In genomic region chrX:141314441-141314840, GRCh38 we compare ENCODE assay signal across 16 cellular contexts.
DNase-seq lines count a peak whose midpoint lies in the region; ATAC-seq and TF ChIP-seq lines count a peak whose summit lies in the region.
"Had no signal": no experiment of that assay in that cellular context is flagged by ENCODE, and none has a peak within 500 bp of the region (broad histone marks: within the 10 kb centered on the region; RNA-seq: fewer than 3 reads in every experiment).

No MANE protein-coding gene starts in this region.

- H3K9me3 ChIP-seq in IMR-90 (ENCODE audit: control insufficient read depth, insufficient read depth, low read length) (no peaks in the 10 kb centered on the region), adipocyte (ENCODE audit: control insufficient read depth, low read length) (no peaks in the 10 kb centered on the region), fibroblast of lung (ENCODE audit: control insufficient read depth, insufficient read depth, low read depth, low read length) (no peaks in the 10 kb centered on the region), neuronal stem cell (replicated peaks in 1 of 2; ENCODE audit: control insufficient read depth in 2 of 2, insufficient read depth in 1 of 2, low read depth in 1 of 2, low read length in 2 of 2) (no peaks in the 10 kb centered on the region)

- dilution Hi-C loops in IMR-90 (cut with HindIII; ENCODE audit: low sequenced_read_pairs, unreplicated experiment): no loop called here

- H2AK9ac ChIP-seq in IMR-90 (replicated peaks; ENCODE audit: low read depth, low read length, poor library complexity): no peak overlapping the region

- H3K4ac ChIP-seq in IMR-90 (ENCODE audit: low read depth, low read length): no peak overlapping the region
- H3K4ac ChIP-seq in neuronal stem cell (ENCODE audit: low read length): no peak overlapping the region

- no peak for ATAC-seq in IMR-90 (ENCODE audit: low read depth)
- ATAC-seq: HCT116, K562 had no signal

- H2BK5ac ChIP-seq in IMR-90 (ENCODE audit: low read depth, low read length, poor library complexity, severe bottlenecking) (no peak overlapping the region), neuronal stem cell (ENCODE audit: low read length) (no peak overlapping the region)

- H4K8ac ChIP-seq in IMR-90 (ENCODE audit: low read depth in 2 of 2, low read length in 2 of 2) (no peak overlapping the region), neuronal stem cell (ENCODE audit: low read depth, low read length) (no peak overlapping the region)

- no peaks in the 10 kb centered on the region for H3K36me3 ChIP-seq in IMR-90 (ENCODE audit: control insufficient read depth, insufficient read depth, low read length)
- H3K36me3 ChIP-seq in adipocyte (ENCODE audit: control insufficient read depth, insufficient read depth, low read length, severe bottlenecking): no peaks in the 10 kb centered on the region
- no peaks in the 10 kb centered on the region for H3K36me3 ChIP-seq in fibroblast of lung (ENCODE audit: control insufficient read depth, insufficient read depth, low read length)
- no peaks in the 10 kb centered on the region for H3K36me3 ChIP-seq in neuronal stem cell (replicated peaks in 1 of 2; ENCODE audit: control insufficient read depth in 2 of 2, insufficient read depth in 2 of 2, low read length in 2 of 2)
- H3K36me3 ChIP-seq: BLaER1 treated with 17β-estradiol and CSF1 and Interleukin-3, amounts not matched to agents 10 nM and 100 nM had no signal

- TF ChIP-seq CTCF in IMR-90 (conservative IDR thresholded peaks at IDR 0.05; ENCODE audit: low read depth, low read length): no peak
- TF ChIP-seq CTCF in fibroblast of lung (conservative IDR thresholded peaks at IDR 0.05 in 1 of 2, IDR thresholded peaks at IDR 0.05 in 1 of 2; ENCODE audit: low read depth in 1 of 2, low read length in 2 of 2): no peak
- no peak for TF ChIP-seq CTCF in GM20000 (IDR thresholded peaks at IDR 0.05; ENCODE audit: extremely low read depth, missing control alignments)

- no peaks in the 10 kb centered on the region for H3K27me3 ChIP-seq in IMR-90 (ENCODE audit: control insufficient read depth, insufficient read depth, low read length)
- H3K27me3 ChIP-seq in adipocyte (replicated peaks; ENCODE audit: control insufficient read depth, insufficient read depth, low read length): no peaks in the 10 kb centered on the region
- no peaks in the 10 kb centered on the region for H3K27me3 ChIP-seq in fibroblast of lung (ENCODE audit: control insufficient read depth, insufficient read depth, low read length)
- H3K27me3 ChIP-seq in neuronal stem cell (ENCODE audit: control insufficient read depth in 3 of 3, insufficient read depth in 3 of 3, low read depth in 1 of 3, low read length in 3 of 3): no peaks in the 10 kb centered on the region

- no peak overlapping the region for H2AFZ ChIP-seq in IMR-90 (replicated peaks; ENCODE audit: low read length, poor library complexity)
- H2AFZ ChIP-seq in fibroblast of lung (ENCODE audit: low read length): no peak overlapping the region
- no peak overlapping the region for H2AFZ ChIP-seq in neuronal stem cell (ENCODE audit: low read length)

- H2BK15ac ChIP-seq in IMR-90 (ENCODE audit: low read depth, low read length) (no peak overlapping the region), neuronal stem cell (ENCODE audit: low read length) (no peak overlapping the region)

- DNase-seq in EH (ENCODE audit: low read depth) (peak; percentile 11), IMR-90 (peak; percentile 12), adipocyte (ENCODE audit: low read depth) (peak; percentile 9), fibroblast of lung (ENCODE audit: low read depth in 2 of 2) (peak; percentile 5 to 37), neuronal stem cell (ENCODE audit: low spot score) (no peak), putamen (ENCODE audit: low spot score) (no peak), activated gamma-delta T cell treated with Interleukin-2 at 50 U/mL for 16 hours (no peak), GM20000 (ENCODE audit: low spot score) (no peak)
- DNase-seq: NCI-H1417 treated with DMSO at 0.1 percent for 48 hours, NCI-H2029, NCI-H2171 treated with DMSO at 0.1 percent for 48 hours, NCI-H774, SHP77 had no signal

- no peak overlapping the region for H3K18ac ChIP-seq in IMR-90 (ENCODE audit: low read depth, low read length)
- H3K18ac ChIP-seq in neuronal stem cell (ENCODE audit: low read length): no peak overlapping the region

- H2BK20ac ChIP-seq in IMR-90 (ENCODE audit: low read depth, low read length): no peak overlapping the region

- CTCF ChIA-PET in IMR-90 (lab: Yijun Ruan, JAX): no interaction called here

- H4K5ac ChIP-seq in IMR-90 (ENCODE audit: low read depth, low read length): no peak overlapping the region

- H3K14ac ChIP-seq in IMR-90 (replicated peaks; ENCODE audit: low read depth, low read length) (no peak overlapping the region), neuronal stem cell (ENCODE audit: low read length) (no peak overlapping the region)

- H2BK120ac ChIP-seq in IMR-90 (ENCODE audit: low read depth, low read length) (no peak overlapping the region), neuronal stem cell (ENCODE audit: low read depth, low read length) (no peak overlapping the region)

- H4K20me1 ChIP-seq in IMR-90 (ENCODE audit: insufficient read depth, low read length) (no peaks in the 10 kb centered on the region), fibroblast of lung (ENCODE audit: control insufficient read depth, extremely low read depth, insufficient read depth, low read length) (no peaks in the 10 kb centered on the region)
- H4K20me1 ChIP-seq: BLaER1 treated with 17β-estradiol and CSF1 and Interleukin-3, amounts not matched to agents 10 nM and 100 nM had no signal

- H3K79me2 ChIP-seq in fibroblast of lung (ENCODE audit: control insufficient read depth, insufficient read depth, low read length): no peaks in the 10 kb centered on the region

- H3K9ac ChIP-seq in IMR-90 (ENCODE audit: low read depth, low read length) (no peak overlapping the region), adipocyte (ENCODE audit: low read length) (no peak overlapping the region), fibroblast of lung (ENCODE audit: insufficient read depth, low read length) (no peak overlapping the region), neuronal stem cell (ENCODE audit: low read depth, low read length, poor library complexity) (no peak overlapping the region)
- H3K9ac ChIP-seq: BLaER1 treated with 17β-estradiol and CSF1 and Interleukin-3, amounts not matched to agents 10 nM and 100 nM had no signal

- H2BK12ac ChIP-seq in neuronal stem cell (ENCODE audit: low read length): no peak overlapping the region

- POLR2A ChIA-PET in IMR-90 (lab: Charles Lee; ENCODE audit: unreplicated experiment): no interaction called here

- H3K79me1 ChIP-seq in IMR-90 (ENCODE audit: low read depth in 1 of 2, low read length in 2 of 2): no peaks in the 10 kb centered on the region
- H3K79me1 ChIP-seq in neuronal stem cell (ENCODE audit: low read depth, low read length): no peaks in the 10 kb centered on the region

- no peak overlapping the region for H3K23ac ChIP-seq in IMR-90 (ENCODE audit: low read depth, low read length)
- H3K23ac ChIP-seq in neuronal stem cell (ENCODE audit: low read depth, low read length, poor library complexity): no peak overlapping the region

- in situ Hi-C loops in IMR-90 (cut with MboI; ENCODE audit: low sequenced_read_pairs): no loop called here

- no peak overlapping the region for H3K4me2 ChIP-seq in IMR-90 (ENCODE audit: low read depth, low read length)
- H3K4me2 ChIP-seq in fibroblast of lung (ENCODE audit: extremely low read depth, insufficient read depth, low read length): no peak overlapping the region
- H3K4me2 ChIP-seq in neuronal stem cell (ENCODE audit: insufficient read depth, low read length, poor library complexity, severe bottlenecking): no peak overlapping the region
- H3K4me2 ChIP-seq: BLaER1 treated with 17β-estradiol and CSF1 and Interleukin-3, amounts not matched to agents 10 nM and 100 nM had no signal

- H3K56ac ChIP-seq in IMR-90 (ENCODE audit: extremely low read depth, insufficient read depth, low read length): no peak overlapping the region

- no peaks in the 10 kb centered on the region for H3K9me1 ChIP-seq in IMR-90 (ENCODE audit: insufficient read depth, low read length)

- no peak for TF ChIP-seq RAD21 in IMR-90 (IDR thresholded peaks at IDR 0.05; ENCODE audit: low read length)

- H4K91ac ChIP-seq in IMR-90 (ENCODE audit: insufficient read depth, low read depth, low read length) (no peak overlapping the region), neuronal stem cell (ENCODE audit: low read depth, low read length, poor library complexity) (no peak overlapping the region)

- intact Hi-C loops in IMR-90 (cut with micrococcal nuclease): no loop called here

- no peak overlapping the region for H3K4me3 ChIP-seq in IMR-90 (ENCODE audit: insufficient read depth, low read depth, low read length)
- no peak overlapping the region for H3K4me3 ChIP-seq in adipocyte (ENCODE audit: low read length)
- no peak overlapping the region for H3K4me3 ChIP-seq in fibroblast of lung (replicated peaks in 1 of 4; ENCODE audit: control extremely low read depth in 1 of 4, insufficient read depth in 1 of 4, low read depth in 3 of 4, low read length in 4 of 4)
- no peak overlapping the region for H3K4me3 ChIP-seq in neuronal stem cell (ENCODE audit: low read length in 2 of 2)
- H3K4me3 ChIP-seq: BLaER1 treated with 17β-estradiol and CSF1 and Interleukin-3, amounts not matched to agents 10 nM and 100 nM; K562 had no signal

- no TSS peak for BruUV-seq in IMR-90 (replicated peaks; lab: Mats Ljungman, UMichigan)

- H2AK5ac ChIP-seq in IMR-90 (ENCODE audit: low read depth, low read length) (no peak overlapping the region), neuronal stem cell (ENCODE audit: low read depth, low read length) (no peak overlapping the region)

- TF ChIP-seq POLR2A in IMR-90 (IDR thresholded peaks at IDR 0.05; ENCODE audit: low read depth, low read length): no peak

- no CpG with 5 or more reads among the region's 1 CpG for WGBS in IMR-90 (ENCODE audit: extremely low coverage in 2 of 2, insufficient read length in 1 of 2), 2 experiments
- no CpG with 5 or more reads among the region's 1 CpG for WGBS in neuronal stem cell (ENCODE audit: extremely low coverage in 2 of 2, insufficient read length in 2 of 2, insufficient replicate concordance in 1 of 2), 2 donors

- no peaks in the 10 kb centered on the region for H3K4me1 ChIP-seq in IMR-90 (ENCODE audit: control insufficient read depth, insufficient read depth, low read length)
- H3K4me1 ChIP-seq in adipocyte (ENCODE audit: control insufficient read depth, insufficient read depth, low read length): no peaks in the 10 kb centered on the region
- no peaks in the 10 kb centered on the region for H3K4me1 ChIP-seq in fibroblast of lung (ENCODE audit: control insufficient read depth, extremely low read depth, insufficient read depth, low read length)
- no peaks in the 10 kb centered on the region for H3K4me1 ChIP-seq in neuronal stem cell (ENCODE audit: control insufficient read depth in 2 of 2, insufficient read depth in 1 of 2, low read depth in 1 of 2, low read length in 2 of 2)
- H3K4me1 ChIP-seq: BLaER1 treated with 17β-estradiol and CSF1 and Interleukin-3, amounts not matched to agents 10 nM and 100 nM had no signal

- no peak overlapping the region for H3K27ac ChIP-seq in IMR-90 (ENCODE audit: insufficient read depth, low read length)
- no peak overlapping the region for H3K27ac ChIP-seq in fibroblast of lung (ENCODE audit: insufficient read depth, low read length)
- no peak overlapping the region for H3K27ac ChIP-seq in neuronal stem cell (replicated peaks; ENCODE audit: low read length)
- H3K27ac ChIP-seq: BLaER1 treated with 17β-estradiol and CSF1 and Interleukin-3, amounts not matched to agents 10 nM and 100 nM had no signal

Comparison
In these comparisons a context has a peak if more than half of its experiments do, and no peak if none do; other contexts are left out.
1. DNase-seq: peak in EH (single experiment), IMR-90 (single experiment), adipocyte (single experiment) and fibroblast of lung (2 of 2); none in neuronal stem cell (single experiment), putamen (single experiment), activated gamma-delta T cell treated with Interleukin-2 at 50 U/mL for 16 hours (single experiment) and GM20000 (single experiment).